Comparison of ENCODE assay signal across 8 cellular contexts in the genomic region with DNA sequence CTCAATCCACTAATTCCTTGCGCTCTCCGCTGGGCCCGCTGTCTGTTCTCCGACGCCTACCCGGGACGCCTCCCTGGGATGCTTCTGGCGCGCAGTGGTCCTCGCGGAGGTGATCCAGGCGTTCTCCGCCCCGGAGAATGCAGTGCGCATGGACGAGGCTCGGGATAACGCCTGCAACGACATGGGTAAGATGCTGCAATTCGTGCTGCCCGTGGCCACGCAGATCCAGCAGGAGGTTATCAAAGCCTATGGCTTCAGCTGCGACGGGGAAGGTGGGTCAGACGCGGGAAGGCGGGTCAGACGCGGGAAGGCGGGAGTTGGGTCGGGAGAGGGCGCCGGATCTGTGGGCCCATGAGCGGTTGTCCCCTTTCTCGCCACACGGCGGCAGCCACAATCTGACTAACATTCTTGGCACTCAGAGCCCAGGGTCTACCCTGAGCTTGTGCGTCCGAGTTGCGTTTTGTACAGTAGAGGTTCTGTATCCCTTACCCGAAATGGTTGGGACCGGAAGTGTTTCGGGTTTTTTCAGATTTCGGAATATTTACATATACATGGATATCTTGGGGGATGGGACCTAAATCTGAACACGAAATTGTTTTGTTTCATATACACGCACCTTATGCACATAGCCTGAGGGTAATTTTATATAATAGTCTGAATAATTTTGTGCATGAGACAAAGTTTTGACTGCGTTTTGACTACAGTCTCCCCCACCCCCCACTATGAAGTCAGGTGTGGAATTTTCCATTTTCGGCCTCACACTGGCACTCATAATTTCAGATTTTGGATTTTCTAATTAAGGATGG. TPM values are rescaled to one million over a fixed set of nuclear protein-coding genes. Genes with fewer than 3 reads are reported as not detected.
A peak's percentile ranks its signal among the peaks of the same experiment; 100 is the strongest.
DNase-seq lines count a peak whose midpoint lies in the region; ATAC-seq and TF ChIP-seq lines count a peak whose summit lies in the region.

No MANE protein-coding gene starts in this region.

- peak overlapping the region; percentile 91 for H3K4me3 Mint-ChIP-seq in chondrocyte (ENCODE audit: unreplicated experiment)

- H3K27me3 Mint-ChIP-seq in chondrocyte (ENCODE audit: low read depth): no peaks in the 10 kb centered on the region

- peak overlapping the region; percentile 78 for H3K4me3 ChIP-seq in AG09309 (ENCODE audit: control insufficient read depth, low read depth, low read length)

- peaks cover 14% of the 10 kb centered on the region for H3K36me3 Mint-ChIP-seq in chondrocyte (ENCODE audit: low read depth)

- peak; percentile 64 for DNase-seq in AG09309 (ENCODE audit: low read depth)
- DNase-seq in NCI-H446 (lab: John Stamatoyannopoulos, UW): peak; percentile 99
- DNase-seq in activated CD4-positive, alpha-beta T cell treated with anti-CD3 and anti-CD28 coated beads for 1 hour: peak; percentile 80
- DNase-seq in chondrocyte (ENCODE audit: low spot score): no peak
- DNase-seq in kidney glomerular epithelial cell (lab: John Stamatoyannopoulos, UW): peak; percentile 86
- peak; percentile 94 for DNase-seq in stimulated activated CD4-positive, alpha-beta T cell treated with anti-CD3 and anti-CD28 coated beads, Interleukin-15, amount 100 ng/mL, for 24 hours

- TF ChIP-seq CTCF in AG09309 (IDR thresholded peaks at IDR 0.05; ENCODE audit: control insufficient read depth, insufficient read depth, low read depth, low read length, missing control alignments): peak; percentile 81
- peak; percentile 95 for TF ChIP-seq CTCF in chondrocyte (IDR thresholded peaks at IDR 0.05)

- H3K4me1 Mint-ChIP-seq in chondrocyte (ENCODE audit: low read depth): peaks cover 42% of the 10 kb centered on the region

- peak overlapping the region; percentile 92 for H3K27ac Mint-ChIP-seq in chondrocyte (ENCODE audit: unreplicated experiment)

- ATAC-seq in GM18909 (IDR thresholded peaks at IDR 0.05; ENCODE audit: poor library complexity, unreplicated experiment): peak; percentile 48
- peak; percentile 48 for ATAC-seq in HG03354 (IDR thresholded peaks at IDR 0.05; ENCODE audit: poor library complexity, severe bottlenecking, unreplicated experiment)

- H3K9me3 Mint-ChIP-seq in chondrocyte (ENCODE audit: low read depth): no peaks in the 10 kb centered on the region

RNA-seq across cellular contexts. Expression of gene C12orf57, which starts 0.8 kb away (rescaled TPM):
- 230 to 244 TPM (median 233 TPM) in 3 replicates for total RNA-seq in chondrocyte

RNA-seq across cellular contexts. Expression of gene RNU7-1, which starts 1.0 kb away (rescaled TPM):
- not detected in 3 replicates for total RNA-seq in chondrocyte

RNA-seq across cellular contexts. Expression of gene PTPN6, which starts 6.6 kb away (rescaled TPM):
- total RNA-seq in chondrocyte: 0.51 to 0.65 TPM in 2 of 3 replicates, not detected in the other

RNA-seq across cellular contexts. Expression of gene ATN1, which starts 16.8 kb away (rescaled TPM):
- total RNA-seq in chondrocyte: 103 to 110 TPM (median 106 TPM) in 3 replicates

RNA-seq across cellular contexts. Expression of gene PHB2, which starts 25.9 kb away (rescaled TPM):
- total RNA-seq in chondrocyte: 129 to 135 TPM (median 129 TPM) in 3 replicates
